15 cellular contexts compared by ENCODE assay signal in the genomic region with DNA sequence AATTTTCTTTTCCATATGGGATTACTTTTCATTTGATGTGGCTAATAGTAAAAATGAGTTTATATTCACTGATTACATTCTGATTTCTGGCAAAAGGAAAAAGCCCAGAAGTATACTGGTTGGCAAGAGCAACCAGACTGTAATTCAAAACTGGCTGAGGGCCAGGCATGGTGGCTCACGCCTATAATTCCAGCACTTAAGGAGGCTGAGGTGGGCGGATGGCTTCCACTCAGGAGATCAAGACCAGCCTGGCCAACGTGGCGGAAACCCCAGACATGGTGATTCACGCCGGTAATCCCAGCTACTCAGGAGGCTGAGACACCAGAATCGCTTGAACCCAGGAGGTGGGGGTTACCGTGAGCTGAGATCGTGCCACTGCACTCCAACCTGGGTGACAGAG. TPM values are rescaled to one million over a fixed set of nuclear protein-coding genes. Genes with fewer than 3 reads are reported as not detected.
A peak's percentile ranks its signal among the peaks of the same experiment; 100 is the strongest.
DNase-seq lines count a peak whose midpoint lies in the region; ATAC-seq and TF ChIP-seq lines count a peak whose summit lies in the region.
"Had no signal": no experiment of that assay in that cellular context is flagged by ENCODE, and none has a peak within 500 bp of the region (broad histone marks: within the 10 kb centered on the region; RNA-seq: fewer than 3 reads in every experiment).

No MANE protein-coding gene starts in this region.

- H3K27me3 Mint-ChIP-seq in brain: peaks cover 6% of the 10 kb centered on the region

- no peak overlapping the region for H3K27ac ChIP-seq in RWPE1
- H3K27ac ChIP-seq: BLaER1 had no signal

- no peak for TF ChIP-seq CTCF in brain (conservative IDR thresholded peaks at IDR 0.05)
- no peak for TF ChIP-seq CTCF in RWPE1 (conservative IDR thresholded peaks at IDR 0.05; ENCODE audit: low read depth)

- CTCF ChIA-PET in RWPE1 (lab: Yijun Ruan, JAX): interaction anchor here (0.6 to 1.0 kb wide), 3 partner anchors 9 to 337 kb away, joined by 3 to 5 read pairs (median 4); no protein-coding TSS in a partner anchor

- peaks cover 71% of the 10 kb centered on the region for H3K4me1 Mint-ChIP-seq in brain

- H3K4me3 Mint-ChIP-seq in brain: peak overlapping the region in 2 of 5 experiments; percentile 16 to 73
- H3K4me3 Mint-ChIP-seq: nephron progenitor cell had no signal

- ATAC-seq in HG03439 (IDR thresholded peaks at IDR 0.05; ENCODE audit: unreplicated experiment) (no peak), GM18867 (IDR thresholded peaks at IDR 0.05; ENCODE audit: unreplicated experiment) (no peak), GM18861 (IDR thresholded peaks at IDR 0.05; ENCODE audit: unreplicated experiment) (no peak)
- ATAC-seq: activated naive CD4-positive, alpha-beta T cell treated with anti-CD3 and anti-CD28 coated beads, Interleukin-2, amount 50 U/mL, for 72 hours; left ventricle myocardium superior had no signal

- H3K27ac Mint-ChIP-seq in brain: peak overlapping the region; percentile 71 to 95 (median 90)
- H3K27ac Mint-ChIP-seq: activated naive CD4-positive, alpha-beta T cell treated with anti-CD3 and anti-CD28 coated beads, Interleukin-2, amount 50 U/mL, for 72 hours; nephron progenitor cell had no signal

- peaks cover 67% of the 10 kb centered on the region for H3K36me3 Mint-ChIP-seq in brain
- H3K36me3 Mint-ChIP-seq: activated naive CD4-positive, alpha-beta T cell treated with anti-CD3 and anti-CD28 coated beads, Interleukin-2, amount 50 U/mL, for 72 hours had no signal

- POLR2A ChIA-PET in RWPE1 (lab: Yijun Ruan, JAX; ENCODE audit: low non-redundant PET): no interaction called here

- peak; percentile 74 for DNase-seq in DMS79 treated with DMSO at 0.1 percent for 48 hours (lab: John Stamatoyannopoulos, UW)
- peak; percentile 31 for DNase-seq in NCI-H1105 (lab: John Stamatoyannopoulos, UW)
- peak; percentile 32 for DNase-seq in left kidney (ENCODE audit: low read depth, low spot score)
- no peak for DNase-seq in RWPE1 (ENCODE audit: low spot score)
- DNase-seq: KBM-7, left ventricle myocardium superior, NCI-H510A treated with DMSO at 0.1 percent for 48 hours, nephron progenitor cell, SHP77 had no signal

- peaks cover 0 to 2% (median 0%) of the 10 kb centered on the region in 5 experiments for H3K9me3 Mint-ChIP-seq in brain
- H3K9me3 Mint-ChIP-seq: activated naive CD4-positive, alpha-beta T cell treated with anti-CD3 and anti-CD28 coated beads, Interleukin-2, amount 50 U/mL, for 72 hours; nephron progenitor cell had no signal

RNA-seq across cellular contexts. Expression of gene SYT11, which starts 14.5 kb away (rescaled TPM):
- 271 TPM for polyA plus RNA-seq in brain (ENCODE audit: insufficient read depth, low read depth, low replicate concordance)

RNA-seq across cellular contexts. Expression of gene GON4L, which starts 16.8 kb away (rescaled TPM):
- polyA plus RNA-seq in brain (ENCODE audit: insufficient read depth, low read depth, low replicate concordance): 17.9 TPM

RNA-seq across cellular contexts. Expression of gene RIT1, which starts 37.3 kb away (rescaled TPM):
- 12.2 TPM for polyA plus RNA-seq in brain (ENCODE audit: insufficient read depth, low read depth, low replicate concordance)
